In the genomic region with DNA sequence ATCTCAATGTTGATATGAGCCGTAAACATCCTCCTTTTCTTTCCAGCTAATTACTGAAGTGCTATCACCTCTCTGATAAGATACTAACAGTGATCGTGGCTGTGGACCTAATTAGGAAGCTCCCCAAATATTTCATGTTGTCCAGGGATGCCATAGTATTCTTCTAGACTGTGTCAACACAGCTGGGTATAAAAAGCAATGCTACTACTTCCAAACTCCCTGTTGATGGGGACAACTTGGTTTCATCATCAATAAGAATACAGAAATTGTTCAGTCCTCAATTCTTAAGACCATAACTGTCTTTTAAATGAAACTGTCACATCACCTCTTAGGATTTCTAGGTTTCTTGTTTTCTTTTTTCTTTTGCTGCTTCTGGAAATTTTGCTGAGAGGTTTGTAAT, we compare ENCODE assay signal across 22 cellular contexts.
"Had no signal": no experiment of that assay in that cellular context is flagged by ENCODE, and none has a peak within 500 bp of the region (broad histone marks: within the 10 kb centered on the region; RNA-seq: fewer than 3 reads in every experiment).

No MANE protein-coding gene starts in this region.

- ATAC-seq: effector memory CD8-positive, alpha-beta T cell; foreskin keratinocyte; gastroesophageal sphincter; heart right ventricle; left cardiac atrium; left lung; left ventricle myocardium superior; lower lobe of right lung; naive thymus-derived CD4-positive, alpha-beta T cell had no signal

- H3K27ac ChIP-seq: colonic mucosa, esophagus muscularis mucosa, foreskin keratinocyte, gastroesophageal sphincter, heart right ventricle, left lung, lower lobe of right lung had no signal

- H3K36me3 ChIP-seq: colonic mucosa, esophagus muscularis mucosa, gastroesophageal sphincter, heart right ventricle, left lung, lower lobe of right lung had no signal

- DNase-seq: colonic mucosa; cortex of kidney; effector CD8-positive, alpha-beta T cell; effector memory CD8-positive, alpha-beta T cell; foreskin keratinocyte; glutamatergic neuron; head of caudate nucleus; heart right ventricle; hippocampal formation; left cardiac atrium; left lung; left ventricle myocardium superior; lower lobe of right lung; mesenchymal stem cell; midbrain; naive thymus-derived CD4-positive, alpha-beta T cell had no signal

- H3K4me1 ChIP-seq: colonic mucosa, esophagus muscularis mucosa, foreskin keratinocyte, gastroesophageal sphincter, heart right ventricle, left lung, lower lobe of right lung had no signal

- H3K9me3 ChIP-seq: colonic mucosa, lower lobe of right lung had no signal

- FAIRE-seq: endothelial cell of umbilical vein, frontal cortex, islet of Langerhans, keratinocyte had no signal

- H3K27me3 ChIP-seq: colonic mucosa, esophagus muscularis mucosa, foreskin keratinocyte, gastroesophageal sphincter, heart right ventricle, left lung had no signal

- H3K4me3 ChIP-seq: colonic mucosa, esophagus muscularis mucosa, gastroesophageal sphincter, heart right ventricle, left lung, lower lobe of right lung had no signal
